ENCODE assay signal across 8 cellular contexts in genomic region chr10:125160856-125161569, GRCh38. TPM values are rescaled to one million over a fixed set of nuclear protein-coding genes. Genes with fewer than 3 reads are reported as not detected.
DNase-seq lines count a peak whose midpoint lies in the region; ATAC-seq and TF ChIP-seq lines count a peak whose summit lies in the region.

No MANE protein-coding gene starts in this region.

- peak; percentile 81 for ATAC-seq in gastroesophageal sphincter
- ATAC-seq in HG03095 (IDR thresholded peaks at IDR 0.05; ENCODE audit: unreplicated experiment) = no peak
- ATAC-seq in HG03460 (IDR thresholded peaks at IDR 0.05; ENCODE audit: unreplicated experiment) = no peak

- H3K4me1 ChIP-seq in gastroesophageal sphincter = peaks cover 0 to 34% (median 21%) of the 10 kb centered on the region in 3 donors

- H3K36me3 ChIP-seq in BJ (ENCODE audit: control insufficient read depth, insufficient read depth, low read length) (no peaks in the 10 kb centered on the region), gastroesophageal sphincter (no peaks in the 10 kb centered on the region)

- 2% methylated on average over 9 of the region's 68 CpGs; no CpG with 5 or more reads in 1 of the 2 donors for WGBS in gastroesophageal sphincter (ENCODE audit: low coverage in 1 of 2), 2 donors

- H3K27me3 ChIP-seq in BJ (ENCODE audit: control insufficient read depth, insufficient read depth, low read length) = no peaks in the 10 kb centered on the region
- no peaks in the 10 kb centered on the region for H3K27me3 ChIP-seq in gastroesophageal sphincter

- no peak for TF ChIP-seq EP300 in gastroesophageal sphincter (IDR thresholded peaks at IDR 0.05)

- H3K27ac Mint-ChIP-seq in activated naive CD4-positive, alpha-beta T cell treated with anti-CD3 and anti-CD28 coated beads, Interleukin-2, amount 50 U/mL, for 24 hours = no peak overlapping the region
- peak overlapping the region; percentile 90 for H3K27ac Mint-ChIP-seq in nephron progenitor cell

- TF ChIP-seq POLR2A in gastroesophageal sphincter (IDR thresholded peaks at IDR 0.05) = peak; percentile 33 to 36

- peaks cover 3% of the 10 kb centered on the region for H3K4me1 Mint-ChIP-seq in activated naive CD4-positive, alpha-beta T cell treated with anti-CD3 and anti-CD28 coated beads, Interleukin-2, amount 50 U/mL, for 24 hours
- H3K4me1 Mint-ChIP-seq in nephron progenitor cell = peaks cover 49% of the 10 kb centered on the region

- H3K4me3 ChIP-seq in BJ (ENCODE audit: low read depth, low read length) (peak overlapping the region; percentile 73), gastroesophageal sphincter (peak overlapping the region; percentile 97)

- CTCF ChIA-PET in BJ (lab: Yijun Ruan, JAX) = no interaction called here

- TF ChIP-seq CTCF in BJ (IDR thresholded peaks at IDR 0.05; ENCODE audit: insufficient read depth, low read depth, low read length) = no peak
- no peak for TF ChIP-seq CTCF in GM20000 (IDR thresholded peaks at IDR 0.05; ENCODE audit: extremely low read depth, missing control alignments)
- peak in 3 of 4 experiments; percentile 64 to 74 (median 65) for TF ChIP-seq CTCF in gastroesophageal sphincter (IDR thresholded peaks at IDR 0.05)
- TF ChIP-seq CTCF in nephron progenitor cell (IDR thresholded peaks at IDR 0.05) = no peak

- DNase-seq in BJ (ENCODE audit: low read depth) (no peak), GM20000 (ENCODE audit: low spot score) (peak; percentile 73), NCI-H510A (lab: John Stamatoyannopoulos, UW) (peak; percentile 83), nephron progenitor cell (peak; percentile 82)

- H3K27me3 Mint-ChIP-seq in activated naive CD4-positive, alpha-beta T cell treated with anti-CD3 and anti-CD28 coated beads, Interleukin-2, amount 50 U/mL, for 24 hours = peaks cover 26% of the 10 kb centered on the region
- no peaks in the 10 kb centered on the region for H3K27me3 Mint-ChIP-seq in nephron progenitor cell (ENCODE audit: low read depth, poor library complexity)

- no peaks in the 10 kb centered on the region for H3K9me3 Mint-ChIP-seq in activated naive CD4-positive, alpha-beta T cell treated with anti-CD3 and anti-CD28 coated beads, Interleukin-2, amount 50 U/mL, for 24 hours
- H3K9me3 Mint-ChIP-seq in nephron progenitor cell = no peaks in the 10 kb centered on the region

- H3K4me3 Mint-ChIP-seq in activated naive CD4-positive, alpha-beta T cell treated with anti-CD3 and anti-CD28 coated beads, Interleukin-2, amount 50 U/mL, for 24 hours = peak overlapping the region; percentile 63
- peak overlapping the region; percentile 80 for H3K4me3 Mint-ChIP-seq in nephron progenitor cell

- peak overlapping the region; percentile 92 to 99 (median 98) for H3K27ac ChIP-seq in gastroesophageal sphincter

- H3K36me3 Mint-ChIP-seq in activated naive CD4-positive, alpha-beta T cell treated with anti-CD3 and anti-CD28 coated beads, Interleukin-2, amount 50 U/mL, for 24 hours = peaks cover 2% of the 10 kb centered on the region
- H3K36me3 Mint-ChIP-seq in nephron progenitor cell (ENCODE audit: low read depth) = no peaks in the 10 kb centered on the region

- no peaks in the 10 kb centered on the region for H3K9me3 ChIP-seq in gastroesophageal sphincter

- POLR2A ChIA-PET in BJ (lab: Charles Lee) = no interaction called here

RNA-seq across cellular contexts. Expression of gene CTBP2, which starts 0.7 kb away (rescaled TPM):
- 49.3 and 72.9 TPM in 2 replicates for polyA plus RNA-seq in BJ (2011; rRNA removed)
- polyA minus RNA-seq in BJ (2011; rRNA and poly(A)+ RNA removed) = 89.0 and 96.2 TPM in 2 replicates
- total RNA-seq in gastroesophageal sphincter = 100 to 1,000 TPM in 1 of 4 donors, 10 to 100 TPM in 3; 74.8 to 103 (median 79.2) TPM

Comparison
In these comparisons a context has a peak if more than half of its experiments do, and no peak if none do; other contexts are left out.
1. CTCF ChIP-seq: peak in gastroesophageal sphincter (3 of 4); none in BJ (single experiment), GM20000 (single experiment) and nephron progenitor cell (single experiment).